1 cellular context compared by ENCODE assay signal in the genomic region with DNA sequence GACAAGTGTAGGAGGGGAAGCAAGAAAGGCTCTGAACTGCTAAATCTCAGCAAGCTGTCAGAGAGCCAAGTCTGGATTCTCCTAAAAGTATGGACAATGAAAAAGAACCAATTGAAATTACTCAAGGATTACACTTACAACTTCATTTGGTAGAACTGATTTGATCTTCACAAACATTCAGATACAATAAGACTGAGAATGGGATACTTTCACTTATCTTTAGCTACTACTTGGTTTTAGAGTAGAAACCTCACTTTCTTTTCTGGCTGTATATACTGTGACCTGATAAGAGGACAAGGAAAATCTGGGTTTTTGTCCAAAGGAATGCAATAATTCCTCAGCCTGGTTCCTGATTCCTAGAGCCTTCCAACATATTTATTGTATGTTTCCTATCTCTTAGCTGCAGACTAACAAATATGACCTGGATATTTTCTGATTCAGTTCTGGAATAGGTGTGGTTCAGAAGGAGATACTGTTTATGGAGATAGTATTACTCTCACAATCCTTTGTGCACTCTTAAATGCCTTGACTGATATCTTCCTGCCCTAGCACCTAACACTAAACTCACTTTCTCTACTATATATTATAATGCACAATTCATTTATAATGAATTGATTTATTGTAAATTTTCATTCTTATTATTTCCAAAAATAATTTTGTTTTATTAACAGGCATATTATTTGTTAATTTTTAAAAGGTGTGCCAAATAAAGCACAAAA.
TF ChIP-seq lines count a peak whose summit lies in the region.

No MANE protein-coding gene starts in this region.

TF ChIP-seq in IMR-90, 13 proteins besides CTCF, POLR2A, EP300 and RAD21:
- TF ChIP-seq MAZ (IDR thresholded peaks at IDR 0.05; ENCODE audit: borderline replicate concordance, low read depth, low read length) = no peak
- TF ChIP-seq SMC3 (IDR thresholded peaks at IDR 0.05; ENCODE audit: low read depth, low read length) = no peak
- TF ChIP-seq MXI1 (IDR thresholded peaks at IDR 0.05; ENCODE audit: borderline replicate concordance, low read depth, low read length) = no peak
- no peak for TF ChIP-seq NFE2L2 (IDR thresholded peaks at IDR 0.05; ENCODE audit: low read depth, low read length)
- no peak for TF ChIP-seq CEBPB (IDR thresholded peaks at IDR 0.05; ENCODE audit: low read depth, low read length)
- TF ChIP-seq RCOR1 (IDR thresholded peaks at IDR 0.05; ENCODE audit: insufficient replicate concordance, low read length) = no peak
- no peak for TF ChIP-seq USF2 (IDR thresholded peaks at IDR 0.05; ENCODE audit: low read depth, low read length)
- TF ChIP-seq FOS (IDR thresholded peaks at IDR 0.05; ENCODE audit: low read depth, low read length) = no peak
- TF ChIP-seq MAFK (IDR thresholded peaks at IDR 0.05; ENCODE audit: low read depth, low read length) = no peak
- no peak for TF ChIP-seq RFX5 (IDR thresholded peaks at IDR 0.05; ENCODE audit: low read depth, low read length)
- TF ChIP-seq CHD1 (IDR thresholded peaks at IDR 0.05; ENCODE audit: low read depth, low read length) = no peak
- no peak for TF ChIP-seq ELK1 (IDR thresholded peaks at IDR 0.05; ENCODE audit: borderline replicate concordance, low read depth, low read length)
- no peak for TF ChIP-seq BHLHE40 (IDR thresholded peaks at IDR 0.05; ENCODE audit: low read depth, low read length)
